8 cellular contexts compared by ENCODE assay signal in genomic region chr6:27332692-27333641, GRCh38. TPM values are rescaled to one million over a fixed set of nuclear protein-coding genes. Genes with fewer than 3 reads are reported as not detected.
A peak's percentile ranks its signal among the peaks of the same experiment; 100 is the strongest.
DNase-seq lines count a peak whose midpoint lies in the region; ATAC-seq, FAIRE-seq and TF ChIP-seq lines count a peak whose summit lies in the region.

No MANE protein-coding gene starts in this region.

- H3K27ac ChIP-seq in thoracic aorta (no peak overlapping the region), WERI-Rb-1 (no peak overlapping the region)

- no peaks in the 10 kb centered on the region for H3K9me3 ChIP-seq in thoracic aorta
- H3K9me3 ChIP-seq in WERI-Rb-1 (ENCODE audit: severe bottlenecking), result peaks cover 19% of the 10 kb centered on the region

- peaks cover 18% of the 10 kb centered on the region for H3K4me1 Mint-ChIP-seq in MCF 10A (ENCODE audit: insufficient read depth, unreplicated experiment)

- H3K36me3 ChIP-seq in thoracic aorta, result no peaks in the 10 kb centered on the region
- H3K36me3 ChIP-seq in WERI-Rb-1, result no peaks in the 10 kb centered on the region

- in situ Hi-C loops in Caki2 (cut with HindIII; ENCODE audit: low pct_unique_long_range_greater_than_20kb, low sequenced_read_pairs), result no loop called here

- H3K27me3 Mint-ChIP-seq in MCF 10A (ENCODE audit: insufficient read depth, unreplicated experiment), result no peaks in the 10 kb centered on the region

- DNase-seq in Caki2 (ENCODE audit: low read depth) (peak; percentile 78), HTR-8/SVneo (ENCODE audit: insufficient read length, low spot score) (peak; percentile 69), SKM-1 treated with dmso at 0.1 percent for 144 hours (lab: John Stamatoyannopoulos, UW; ENCODE audit: unreplicated experiment) (peak; percentile 44), MCF 10A (ENCODE audit: unreplicated experiment) (peak; percentile 84), midbrain (lab: John Stamatoyannopoulos, UW) (peak; percentile 38), thoracic aorta (ENCODE audit: low spot score) (no peak), WERI-Rb-1 (no peak)

- H3K27me3 ChIP-seq in thoracic aorta (replicated peaks; ENCODE audit: insufficient read depth), result no peaks in the 10 kb centered on the region
- H3K27me3 ChIP-seq in WERI-Rb-1 (ENCODE audit: insufficient read depth, low read depth, severe bottlenecking), result peaks cover 88% of the 10 kb centered on the region

- H3K36me3 Mint-ChIP-seq in MCF 10A (ENCODE audit: insufficient read depth, unreplicated experiment), result peaks cover 8% of the 10 kb centered on the region

- no peak for FAIRE-seq in HTR-8/SVneo (lab: Jason Lieb, UNC)

- peak overlapping the region; percentile 78 for H3K4me3 Mint-ChIP-seq in MCF 10A (ENCODE audit: unreplicated experiment)

- peak overlapping the region; percentile 27 for H3K4me3 ChIP-seq in thoracic aorta
- no peak overlapping the region for H3K4me3 ChIP-seq in WERI-Rb-1 (ENCODE audit: low read depth, low read length)

- no peaks in the 10 kb centered on the region for H3K4me1 ChIP-seq in thoracic aorta (ENCODE audit: control insufficient read depth in 1 of 2, low read depth in 2 of 2)

- no peaks in the 10 kb centered on the region for H3K9me3 Mint-ChIP-seq in MCF 10A (ENCODE audit: unreplicated experiment)

- POLR2A ChIA-PET in MCF 10A (lab: Yijun Ruan, JAX), result interaction anchor here (0.6 to 2.5 kb wide), 19 partner anchors 13 to 355 kb away, joined by 3 to 14 read pairs (median 3); partner anchors contain the start of gene ZNF184

- no peak for ATAC-seq in thoracic aorta (ENCODE audit: insufficient number of reproducible peaks, low FRiP score, low read depth)
- ATAC-seq in HG03457 (IDR thresholded peaks at IDR 0.05; ENCODE audit: unreplicated experiment), result no peak

- intact Hi-C loops in MCF 10A (cut with micrococcal nuclease), result loop anchor here (1.0 kb wide), 1 partner anchor 146 kb away; no protein-coding TSS in a partner anchor

- H3K27ac Mint-ChIP-seq in MCF 10A (ENCODE audit: low read depth, unreplicated experiment), result peak overlapping the region; percentile 27

- TF ChIP-seq CTCF in MCF 10A (IDR thresholded peaks at IDR 0.05; ENCODE audit: unreplicated experiment), result no peak
- TF ChIP-seq CTCF in thoracic aorta (IDR thresholded peaks at IDR 0.05), result no peak
- TF ChIP-seq CTCF in WERI-Rb-1 (IDR thresholded peaks at IDR 0.05; ENCODE audit: low read depth, low read length), result no peak

- CTCF ChIA-PET in MCF 10A (lab: Yijun Ruan, JAX), result interaction anchor here (0.7 to 1.5 kb wide), 4 partner anchors 20 to 276 kb away, joined by 3 to 6 read pairs (median 4); no protein-coding TSS in a partner anchor

- BruUV-seq in MCF 10A (replicated peaks; lab: Mats Ljungman, UMichigan), result no TSS peak

RNA-seq across cellular contexts. Expression of gene POM121L2, which starts 20.9 kb away (rescaled TPM):
- total RNA-seq in Caki2 (2014; rRNA removed; shearing (Covaris generic); ENCODE audit: low replicate concordance), result not detected in 2 replicates
- total RNA-seq in MCF 10A (2022), result not detected in 2 replicates
- not detected for total RNA-seq in thoracic aorta

RNA-seq across cellular contexts. Expression of gene ZNF391, which starts 55.6 kb away (rescaled TPM):
- 0.06 and 4.0 TPM in 2 replicates for total RNA-seq in Caki2 (2014; rRNA removed; shearing (Covaris generic); ENCODE audit: low replicate concordance)
- total RNA-seq in MCF 10A (2022), result 6.2 and 8.3 TPM in 2 replicates
- total RNA-seq in thoracic aorta, result 1 to 10 TPM; 1.6 to 2.3 TPM

Comparison
In these comparisons a context has a peak if more than half of its experiments do, and no peak if none do; other contexts are left out.
1. DNase-seq: peak in Caki2 (single experiment), HTR-8/SVneo (single experiment), SKM-1 treated with dmso at 0.1 percent for 144 hours (single experiment), MCF 10A (single experiment) and midbrain (single experiment); none in thoracic aorta (single experiment) and WERI-Rb-1 (single experiment).